In genomic region chr19:33463194-33463593, GRCh38 we compare ENCODE assay signal across 32 cellular contexts. TPM values are rescaled to one million over a fixed set of nuclear protein-coding genes. Genes with fewer than 3 reads are reported as not detected.
DNase-seq lines count a peak whose midpoint lies in the region; ATAC-seq and TF ChIP-seq lines count a peak whose summit lies in the region.
"Had no signal": no experiment of that assay in that cellular context is flagged by ENCODE, and none has a peak within 500 bp of the region (broad histone marks: within the 10 kb centered on the region; RNA-seq: fewer than 3 reads in every experiment).

No MANE protein-coding gene starts in this region.

- H3K27ac ChIP-seq in IMR-90 (ENCODE audit: insufficient read depth, low read length) (no peak overlapping the region), endodermal cell (ENCODE audit: low read depth, low read length) (no peak overlapping the region)
- H3K27ac ChIP-seq: cardiac muscle cell, colonic mucosa, esophagus muscularis mucosa, lower lobe of right lung, ovary, Peyer's patch, suprapubic skin, upper lobe of right lung had no signal

- H3K9me3 ChIP-seq in IMR-90 (ENCODE audit: control insufficient read depth, insufficient read depth, low read length) (no peaks in the 10 kb centered on the region), endodermal cell (ENCODE audit: control insufficient read depth, low read length) (no peaks in the 10 kb centered on the region)
- H3K9me3 ChIP-seq: colonic mucosa, esophagus muscularis mucosa, lower lobe of right lung, ovary, Peyer's patch, suprapubic skin, upper lobe of right lung had no signal

- 10% methylated on average over 3 of the region's 10 CpGs; no CpG with 5 or more reads in 1 of the 2 experiments for WGBS in IMR-90 (ENCODE audit: extremely low coverage in 2 of 2, insufficient read length in 1 of 2), 2 experiments
- WGBS in endodermal cell (ENCODE audit: insufficient coverage in 1 of 2, insufficient read length in 1 of 2), 2 experiments: 91% methylated on average over 10 of the region's 10 CpGs

- H3K9ac ChIP-seq in IMR-90 (ENCODE audit: low read depth, low read length) (no peak overlapping the region), endodermal cell (ENCODE audit: extremely low read depth, low read length, poor library complexity, severe bottlenecking) (no peak overlapping the region)

- H3K56ac ChIP-seq in IMR-90 (ENCODE audit: extremely low read depth, insufficient read depth, low read length): no peak overlapping the region

- H3K27ac Mint-ChIP-seq in endodermal cell: no peak overlapping the region
- H3K27ac Mint-ChIP-seq: activated CD4-positive, alpha-beta memory T cell treated with anti-CD3 and anti-CD28 coated beads for 36 hours; activated naive CD8-positive, alpha-beta T cell; activated T-helper 17 cell treated with anti-CD3 and anti-CD28 coated beads, Interleukin-2, amount 50 U/mL, for 72 hours; effector memory CD8-positive, alpha-beta T cell; natural killer cell treated with Interleukin-12 subunit alpha and Interleukin-12 subunit beta and Interleukin-15 and Interleukin-18, amount 100 ng/mL, for 72 hours; stimulated activated naive B cell treated with anti-CD40 and anti-IgM and Interleukin-4, amounts not matched to agents 10 μg/mL and 1 μg/mL and 100 μg/mL, for 72 hours had no signal

- no peaks in the 10 kb centered on the region for H3K4me1 ChIP-seq in IMR-90 (ENCODE audit: control insufficient read depth, insufficient read depth, low read length)
- no peaks in the 10 kb centered on the region for H3K4me1 ChIP-seq in endodermal cell (ENCODE audit: control insufficient read depth, insufficient read depth, low read length)
- H3K4me1 ChIP-seq: colonic mucosa, lower lobe of right lung, Peyer's patch, suprapubic skin, upper lobe of right lung had no signal

- no peak overlapping the region for H3K23ac ChIP-seq in IMR-90 (ENCODE audit: low read depth, low read length)

- BruUV-seq in IMR-90 (replicated peaks; lab: Mats Ljungman, UMichigan): no TSS peak

- H3K4me3 Mint-ChIP-seq in endodermal cell: no peak overlapping the region
- H3K4me3 Mint-ChIP-seq: activated CD4-positive, alpha-beta memory T cell treated with anti-CD3 and anti-CD28 coated beads for 36 hours; activated naive CD8-positive, alpha-beta T cell; activated T-helper 17 cell treated with anti-CD3 and anti-CD28 coated beads, Interleukin-2, amount 50 U/mL, for 72 hours; effector memory CD8-positive, alpha-beta T cell; natural killer cell treated with Interleukin-12 subunit alpha and Interleukin-12 subunit beta and Interleukin-15 and Interleukin-18, amount 100 ng/mL, for 72 hours; stimulated activated naive B cell treated with anti-CD40 and anti-IgM and Interleukin-4, amounts not matched to agents 10 μg/mL and 1 μg/mL and 100 μg/mL, for 72 hours had no signal

- no peak overlapping the region for H2AK9ac ChIP-seq in IMR-90 (replicated peaks; ENCODE audit: low read depth, low read length, poor library complexity)

- TF ChIP-seq POLR2A in IMR-90 (IDR thresholded peaks at IDR 0.05; ENCODE audit: low read depth, low read length) (no peak), erythroblast (IDR thresholded peaks at IDR 0.05; ENCODE audit: low read length) (no peak)

- no peaks in the 10 kb centered on the region for H3K4me1 Mint-ChIP-seq in endodermal cell
- H3K4me1 Mint-ChIP-seq: stimulated activated naive B cell treated with anti-CD40 and anti-IgM and Interleukin-4, amounts not matched to agents 10 μg/mL and 1 μg/mL and 100 μg/mL, for 72 hours had no signal

- H2AK5ac ChIP-seq in IMR-90 (ENCODE audit: low read depth, low read length): no peak overlapping the region

- H3K4ac ChIP-seq in IMR-90 (ENCODE audit: low read depth, low read length): no peak overlapping the region

- no peak overlapping the region for H2BK120ac ChIP-seq in IMR-90 (ENCODE audit: low read depth, low read length)

- H3K36me3 ChIP-seq in IMR-90 (ENCODE audit: control insufficient read depth, insufficient read depth, low read length) (peaks cover 1% of the 10 kb centered on the region; the same call in 1 of the 2 replicates), endodermal cell (ENCODE audit: control insufficient read depth, insufficient read depth, low read length) (peaks cover 18% of the 10 kb centered on the region)
- H3K36me3 ChIP-seq: cardiac muscle cell, colonic mucosa, ovary had no signal

- H3K18ac ChIP-seq in IMR-90 (ENCODE audit: low read depth, low read length): no peak overlapping the region

- 0 out of 4 replicates have a peak, but pooled peaks cover 0 to 4% of the 10 kb centered on the region in 2 experiments for H3K79me1 ChIP-seq in IMR-90 (ENCODE audit: low read depth in 1 of 2, low read length in 2 of 2)

- intact Hi-C loops in IMR-90 (cut with micrococcal nuclease): no loop called here

- no peaks in the 10 kb centered on the region for H3K9me3 Mint-ChIP-seq in endodermal cell
- H3K9me3 Mint-ChIP-seq: activated CD4-positive, alpha-beta memory T cell treated with anti-CD3 and anti-CD28 coated beads for 36 hours; activated T-helper 17 cell treated with anti-CD3 and anti-CD28 coated beads, Interleukin-2, amount 50 U/mL, for 72 hours; effector memory CD8-positive, alpha-beta T cell; natural killer cell treated with Interleukin-12 subunit alpha and Interleukin-12 subunit beta and Interleukin-15 and Interleukin-18, amount 100 ng/mL, for 72 hours; stimulated activated naive B cell treated with anti-CD40 and anti-IgM and Interleukin-4, amounts not matched to agents 10 μg/mL and 1 μg/mL and 100 μg/mL, for 72 hours had no signal

- H4K91ac ChIP-seq in IMR-90 (ENCODE audit: insufficient read depth, low read depth, low read length): no peak overlapping the region

- no peaks in the 10 kb centered on the region for H3K27me3 Mint-ChIP-seq in endodermal cell (ENCODE audit: insufficient read depth)
- H3K27me3 Mint-ChIP-seq: activated CD4-positive, alpha-beta memory T cell treated with anti-CD3 and anti-CD28 coated beads for 36 hours; activated naive CD8-positive, alpha-beta T cell; activated T-helper 17 cell treated with anti-CD3 and anti-CD28 coated beads, Interleukin-2, amount 50 U/mL, for 72 hours; effector memory CD8-positive, alpha-beta T cell; natural killer cell treated with Interleukin-12 subunit alpha and Interleukin-12 subunit beta and Interleukin-15 and Interleukin-18, amount 100 ng/mL, for 72 hours; stimulated activated naive B cell treated with anti-CD40 and anti-IgM and Interleukin-4, amounts not matched to agents 10 μg/mL and 1 μg/mL and 100 μg/mL, for 72 hours had no signal

- H3K4me3 ChIP-seq in IMR-90 (ENCODE audit: insufficient read depth, low read depth, low read length) (no peak overlapping the region), endodermal cell (ENCODE audit: low read length) (no peak overlapping the region)
- H3K4me3 ChIP-seq: cardiac muscle cell, colonic mucosa, esophagus muscularis mucosa, lower lobe of right lung, ovary, Peyer's patch, skin epidermis, suprapubic skin, upper lobe of right lung had no signal

- TF ChIP-seq CTCF in IMR-90 (conservative IDR thresholded peaks at IDR 0.05; ENCODE audit: low read depth, low read length) (no peak), endodermal cell (conservative IDR thresholded peaks at IDR 0.05) (no peak)

- DNase-seq in COLO829 (ENCODE audit: low spot score) (peak; percentile 98), IMR-90 (peak; percentile 64), endodermal cell (peak; percentile 5), occipital lobe (lab: John Stamatoyannopoulos, UW) (peak; percentile 2), erythroblast (lab: John Stamatoyannopoulos, UW) (no peak)
- DNase-seq in effector CD8-positive, alpha-beta T cell (lab: John Stamatoyannopoulos, UW): no peak
- DNase-seq: activated CD4-positive, alpha-beta memory T cell treated with anti-CD3 and anti-CD28 coated beads for 36 hours; activated CD4-positive, alpha-beta T cell treated with anti-CD3 and anti-CD28 coated beads for 1 hour; colonic mucosa; COR-L47; effector memory CD8-positive, alpha-beta T cell; foreskin fibroblast; GOT3; kidney glomerular epithelial cell; lower lobe of right lung; NCI-H1105 treated with DMSO at 0.1 percent for 48 hours; NCI-H2029; retina; SIG-M5; stimulated activated naive B cell treated with anti-CD40 and anti-IgM and Interleukin-4, amounts not matched to agents 10 μg/mL and 1 μg/mL and 100 μg/mL, for 72 hours; SW 1271 had no signal

- H3K27me3 ChIP-seq in IMR-90 (ENCODE audit: control insufficient read depth, insufficient read depth, low read length): no peaks in the 10 kb centered on the region
- no peaks in the 10 kb centered on the region for H3K27me3 ChIP-seq in endodermal cell (ENCODE audit: control insufficient read depth, insufficient read depth, low read length, poor library complexity, severe bottlenecking)
- H3K27me3 ChIP-seq: cardiac muscle cell, colonic mucosa, esophagus muscularis mucosa, ovary, Peyer's patch, suprapubic skin, upper lobe of right lung had no signal

- peaks cover 9% of the 10 kb centered on the region for H3K9me1 ChIP-seq in IMR-90 (ENCODE audit: insufficient read depth, low read length)

- no peak overlapping the region for H2AFZ ChIP-seq in IMR-90 (replicated peaks; ENCODE audit: low read length, poor library complexity)

- POLR2A ChIA-PET in IMR-90 (lab: Charles Lee; ENCODE audit: unreplicated experiment): no interaction called here

- H3K36me3 Mint-ChIP-seq in endodermal cell (ENCODE audit: low read depth): peaks cover 8% of the 10 kb centered on the region
- H3K36me3 Mint-ChIP-seq: activated CD4-positive, alpha-beta memory T cell treated with anti-CD3 and anti-CD28 coated beads for 36 hours; natural killer cell treated with Interleukin-12 subunit alpha and Interleukin-12 subunit beta and Interleukin-15 and Interleukin-18, amount 100 ng/mL, for 72 hours had no signal

- no peak overlapping the region; the same call in 1 of the 2 replicates for H3K4me2 ChIP-seq in IMR-90 (ENCODE audit: low read depth, low read length)

- dilution Hi-C loops in IMR-90 (cut with HindIII; ENCODE audit: low sequenced_read_pairs, unreplicated experiment): no loop called here

- ATAC-seq in IMR-90 (ENCODE audit: low read depth): peak; percentile 76
- ATAC-seq in GM19023 (IDR thresholded peaks at IDR 0.05; ENCODE audit: unreplicated experiment): no peak
- ATAC-seq: activated T-helper 17 cell treated with anti-CD3 and anti-CD28 coated beads, Interleukin-2, amount 50 U/mL, for 72 hours; effector memory CD8-positive, alpha-beta T cell; lower lobe of right lung; natural killer cell treated with Interleukin-12 subunit alpha and Interleukin-12 subunit beta and Interleukin-15 and Interleukin-18, amount 100 ng/mL, for 72 hours; stimulated activated naive B cell treated with anti-CD40 and anti-IgM and Interleukin-4, amounts not matched to agents 10 μg/mL and 1 μg/mL and 100 μg/mL, for 72 hours; upper lobe of right lung had no signal

- no peak overlapping the region; the same call in 1 of the 2 replicates for H3K14ac ChIP-seq in IMR-90 (replicated peaks; ENCODE audit: low read depth, low read length)

- H2BK20ac ChIP-seq in IMR-90 (ENCODE audit: low read depth, low read length): no peak overlapping the region

- no peak overlapping the region for H4K5ac ChIP-seq in IMR-90 (ENCODE audit: low read depth, low read length)

- H2BK15ac ChIP-seq in IMR-90 (ENCODE audit: low read depth, low read length): no peak overlapping the region

- TF ChIP-seq RAD21 in IMR-90 (IDR thresholded peaks at IDR 0.05; ENCODE audit: low read length): no peak

- no peak overlapping the region for H2BK5ac ChIP-seq in IMR-90 (ENCODE audit: low read depth, low read length, poor library complexity, severe bottlenecking)

- no peak overlapping the region for H4K8ac ChIP-seq in IMR-90 (ENCODE audit: low read depth in 2 of 2, low read length in 2 of 2)

- CTCF ChIA-PET in IMR-90 (lab: Yijun Ruan, JAX): no interaction called here

- H4K20me1 ChIP-seq in IMR-90 (ENCODE audit: insufficient read depth, low read length): no peaks in the 10 kb centered on the region

- in situ Hi-C loops in IMR-90 (cut with MboI; ENCODE audit: low sequenced_read_pairs): no loop called here

RNA-seq across cellular contexts. Expression of gene PEPD, which starts 58.4 kb away (rescaled TPM):
- total RNA-seq in IMR-90 (2012; rRNA removed) (36.7 and 41.1 TPM in 2 replicates), endodermal cell (10 to 100 TPM; 52.2 to 67.9 TPM), occipital lobe (21.5 TPM)
- polyA plus RNA-seq in IMR-90 (2012; rRNA removed): 88.4 and 94.4 TPM in 2 replicates
- 129 and 204 TPM in 2 replicates for polyA plus RNA-seq in IMR-90 (2012; cell fraction: cytosol; rRNA removed)
- 37.0 and 72.0 TPM in 2 replicates for polyA plus RNA-seq in IMR-90 (2012; cell fraction: nucleus; rRNA removed; ENCODE audit: low replicate concordance)
- polyA plus RNA-seq in endodermal cell (2013, experiment 1 of 2): 54.0 TPM
- polyA plus RNA-seq in endodermal cell (2013, experiment 2 of 2): 42.9 TPM

Comparison
In these comparisons a context has a peak if more than half of its experiments do, and no peak if none do; other contexts are left out.
1. DNase-seq: peak in COLO829 (single experiment), IMR-90 (single experiment), endodermal cell (single experiment) and occipital lobe (single experiment); none in effector CD8-positive, alpha-beta T cell (single experiment) and erythroblast (0 of 2).